1 cellular context compared by ENCODE assay signal in genomic region chr20:44112889-44113641, GRCh38.
TF ChIP-seq lines count a peak whose summit lies in the region.

No MANE protein-coding gene starts in this region.

TF ChIP-seq in IMR-90, 13 proteins besides CTCF, POLR2A, EP300 and RAD21 (continued from another document):
- no peak for TF ChIP-seq RFX5 (IDR thresholded peaks at IDR 0.05; ENCODE audit: low read depth, low read length)
- no peak for TF ChIP-seq ELK1 (IDR thresholded peaks at IDR 0.05; ENCODE audit: borderline replicate concordance, low read depth, low read length)
- no peak for TF ChIP-seq FOS (IDR thresholded peaks at IDR 0.05; ENCODE audit: low read depth, low read length)
- TF ChIP-seq MAZ (IDR thresholded peaks at IDR 0.05; ENCODE audit: borderline replicate concordance, low read depth, low read length) = no peak
- no peak for TF ChIP-seq CHD1 (IDR thresholded peaks at IDR 0.05; ENCODE audit: low read depth, low read length)
- no peak for TF ChIP-seq MAFK (IDR thresholded peaks at IDR 0.05; ENCODE audit: low read depth, low read length)
- TF ChIP-seq RCOR1 (IDR thresholded peaks at IDR 0.05; ENCODE audit: insufficient replicate concordance, low read length) = no peak
- no peak for TF ChIP-seq MXI1 (IDR thresholded peaks at IDR 0.05; ENCODE audit: borderline replicate concordance, low read depth, low read length)
- no peak for TF ChIP-seq BHLHE40 (IDR thresholded peaks at IDR 0.05; ENCODE audit: low read depth, low read length)
- TF ChIP-seq SMC3 (IDR thresholded peaks at IDR 0.05; ENCODE audit: low read depth, low read length) = no peak
TF ChIP-seq in IMR-90: peak in this region for 0.
